8 cellular contexts compared by ENCODE assay signal in genomic region chr7:70636169-70636568, GRCh38.
"Had no signal": no experiment of that assay in that cellular context is flagged by ENCODE, and none has a peak within 500 bp of the region (broad histone marks: within the 10 kb centered on the region; RNA-seq: fewer than 3 reads in every experiment).

No MANE protein-coding gene starts in this region.

- H3K4me3 ChIP-seq: GM23248, K562 had no signal

- H3K9ac ChIP-seq: GM23248 had no signal

- H3K9me3 Mint-ChIP-seq: H9 had no signal

- H3K4me3 Mint-ChIP-seq: H9 had no signal

- H3K27ac ChIP-seq: GM23248, HL-60 had no signal

- H2AFZ ChIP-seq: GM23248 had no signal

- H3K27ac Mint-ChIP-seq: H9 had no signal

- DNase-seq: GOT3, H9, HCEC 1CT had no signal

- ATAC-seq: HepG2, K562 had no signal

- FAIRE-seq: H54, HepG2, K562 had no signal
